ENCODE assay signal across 13 cellular contexts in genomic region chr12:96176575-96176974, GRCh38. TPM values are rescaled to one million over a fixed set of nuclear protein-coding genes. Genes with fewer than 3 reads are reported as not detected.
DNase-seq lines count a peak whose midpoint lies in the region; ATAC-seq and TF ChIP-seq lines count a peak whose summit lies in the region.
"Had no signal": no experiment of that assay in that cellular context is flagged by ENCODE, and none has a peak within 500 bp of the region (broad histone marks: within the 10 kb centered on the region; RNA-seq: fewer than 3 reads in every experiment).

No MANE protein-coding gene starts in this region.

- intact Hi-C loops in natural killer cell (cut with micrococcal nuclease) (no loop called here), PC-3 (cut with micrococcal nuclease) (no loop called here)

- peak overlapping the region; percentile 63 to 82 for H3K27ac Mint-ChIP-seq in natural killer cell treated with Interleukin-12 subunit alpha and Interleukin-12 subunit beta and Interleukin-15 and Interleukin-18, amount 100 ng/mL, for 72 hours
- no peak overlapping the region for H3K27ac Mint-ChIP-seq in natural killer cell
- peak overlapping the region; percentile 88 for H3K27ac Mint-ChIP-seq in activated naive CD8-positive, alpha-beta T cell treated with anti-CD3 and anti-CD28 coated beads for 36 hours
- H3K27ac Mint-ChIP-seq in stimulated activated naive CD8-positive, alpha-beta T cell treated with anti-CD3 and anti-CD28 coated beads, Interleukin-15, amount 100 ng/mL, for 72 hours, result peak overlapping the region; percentile 56 to 61

- BruUV-seq in PC-3 (replicated peaks; lab: Mats Ljungman, UMichigan), result no TSS peak

- H3K27me3 ChIP-seq in PC-3 (ENCODE audit: low read length) (no peaks in the 10 kb centered on the region), BE2C (no peaks in the 10 kb centered on the region)
- H3K27me3 ChIP-seq: spleen, upper lobe of left lung had no signal

- POLR2A ChIA-PET in PC-3 (lab: Charles Lee; ENCODE audit: unreplicated experiment), result no interaction called here

- no peak overlapping the region for H3K4me2 ChIP-seq in PC-3 (ENCODE audit: low read length)

- H3K36me3 ChIP-seq in PC-3 (ENCODE audit: low read depth, low read length) (no peaks in the 10 kb centered on the region), BE2C (no peaks in the 10 kb centered on the region)
- H3K36me3 ChIP-seq: spleen, upper lobe of left lung had no signal

- H3K9ac ChIP-seq in PC-3 (ENCODE audit: low read length), result no peak overlapping the region

- H3K4me1 ChIP-seq in PC-3 (ENCODE audit: insufficient read depth, low read length) (peaks cover 10% of the 10 kb centered on the region; the same call in 1 of the 2 replicates), BE2C (no peaks in the 10 kb centered on the region)

- peak overlapping the region; percentile 62 for H3K27ac ChIP-seq in PC-3 (ENCODE audit: low read length)
- H3K27ac ChIP-seq: HL-60, SK-N-MC, upper lobe of left lung had no signal

- H4K20me1 ChIP-seq in PC-3 (ENCODE audit: low read length), result no peaks in the 10 kb centered on the region

- TF ChIP-seq CTCF in natural killer cell (IDR thresholded peaks at IDR 0.05) (no peak), PC-3 (conservative IDR thresholded peaks at IDR 0.05; ENCODE audit: low read depth, low read length) (no peak), BE2C (IDR thresholded peaks at IDR 0.05; ENCODE audit: low read depth, low read length) (no peak)

- H3F3A ChIP-seq in PC-3 (ENCODE audit: low read length, unreplicated experiment), result no peaks in the 10 kb centered on the region

- no peaks in the 10 kb centered on the region for H3K79me2 ChIP-seq in PC-3 (ENCODE audit: low read length)

- H3K4me1 Mint-ChIP-seq in natural killer cell treated with Interleukin-12 subunit alpha and Interleukin-12 subunit beta and Interleukin-15 and Interleukin-18, amount 100 ng/mL, for 72 hours (ENCODE audit: low read depth in 2 of 2), result peaks cover 8 to 12% of the 10 kb centered on the region in 2 donors
- peaks cover 0 to 6% of the 10 kb centered on the region in 2 donors for H3K4me1 Mint-ChIP-seq in natural killer cell
- H3K4me1 Mint-ChIP-seq in activated naive CD8-positive, alpha-beta T cell treated with anti-CD3 and anti-CD28 coated beads for 36 hours, result peaks cover 20% of the 10 kb centered on the region
- peaks cover 27% of the 10 kb centered on the region for H3K4me1 Mint-ChIP-seq in stimulated activated naive CD8-positive, alpha-beta T cell treated with anti-CD3 and anti-CD28 coated beads, Interleukin-15, amount 100 ng/mL, for 72 hours

- peak overlapping the region; percentile 44 for H3K4me3 Mint-ChIP-seq in natural killer cell treated with Interleukin-12 subunit alpha and Interleukin-12 subunit beta and Interleukin-15 and Interleukin-18, amount 100 ng/mL, for 72 hours
- no peak overlapping the region for H3K4me3 Mint-ChIP-seq in natural killer cell
- no peak overlapping the region for H3K4me3 Mint-ChIP-seq in activated naive CD8-positive, alpha-beta T cell treated with anti-CD3 and anti-CD28 coated beads for 36 hours
- no peak overlapping the region for H3K4me3 Mint-ChIP-seq in stimulated activated naive CD8-positive, alpha-beta T cell treated with anti-CD3 and anti-CD28 coated beads, Interleukin-15, amount 100 ng/mL, for 72 hours

- DNase-seq in natural killer cell treated with Interleukin-12 subunit alpha and Interleukin-12 subunit beta and Interleukin-15 and Interleukin-18, amount 100 ng/mL, for 72 hours (ENCODE audit: low spot score), result no peak
- DNase-seq in natural killer cell (no peak), PC-3 (no peak), BE2C (no peak)
- DNase-seq in activated naive CD8-positive, alpha-beta T cell treated with anti-CD3 and anti-CD28 coated beads for 36 hours, result no peak
- DNase-seq in stimulated activated naive CD8-positive, alpha-beta T cell treated with anti-CD3 and anti-CD28 coated beads, Interleukin-15, amount 100 ng/mL, for 72 hours, result no peak
- DNase-seq: mucosa of descending colon, NCI-H2081 treated with DMSO at 0.1 percent for 48 hours, spleen had no signal

- no peak overlapping the region for H3K4me3 ChIP-seq in PC-3 (ENCODE audit: low read length)
- no peak overlapping the region for H3K4me3 ChIP-seq in BE2C (ENCODE audit: low read depth, low read length)
- H3K4me3 ChIP-seq: mucosa of descending colon, SK-N-MC, spleen, upper lobe of left lung had no signal

- peaks cover 11% of the 10 kb centered on the region for H3K36me3 Mint-ChIP-seq in natural killer cell treated with Interleukin-12 subunit alpha and Interleukin-12 subunit beta and Interleukin-15 and Interleukin-18, amount 100 ng/mL, for 72 hours
- no peaks in the 10 kb centered on the region for H3K36me3 Mint-ChIP-seq in natural killer cell
- H3K36me3 Mint-ChIP-seq in activated naive CD8-positive, alpha-beta T cell treated with anti-CD3 and anti-CD28 coated beads for 36 hours, result peaks cover 12% of the 10 kb centered on the region

- H3K9me3 ChIP-seq in PC-3 (ENCODE audit: low read length), result no peaks in the 10 kb centered on the region
- H3K9me3 ChIP-seq in BE2C, result no peaks in the 10 kb centered on the region

- peaks cover 12 to 15% of the 10 kb centered on the region in 2 donors for H3K27me3 Mint-ChIP-seq in natural killer cell treated with Interleukin-12 subunit alpha and Interleukin-12 subunit beta and Interleukin-15 and Interleukin-18, amount 100 ng/mL, for 72 hours
- H3K27me3 Mint-ChIP-seq in natural killer cell (ENCODE audit: low read depth in 2 of 2), result peaks cover 16 to 18% of the 10 kb centered on the region in 2 donors
- H3K27me3 Mint-ChIP-seq in activated naive CD8-positive, alpha-beta T cell treated with anti-CD3 and anti-CD28 coated beads for 36 hours, result no peaks in the 10 kb centered on the region
- peaks cover 12% of the 10 kb centered on the region for H3K27me3 Mint-ChIP-seq in stimulated activated naive CD8-positive, alpha-beta T cell treated with anti-CD3 and anti-CD28 coated beads, Interleukin-15, amount 100 ng/mL, for 72 hours

- CTCF ChIA-PET in PC-3 (lab: Charles Lee), result no interaction called here

- H3K9me3 Mint-ChIP-seq in natural killer cell treated with Interleukin-12 subunit alpha and Interleukin-12 subunit beta and Interleukin-15 and Interleukin-18, amount 100 ng/mL, for 72 hours, result peaks cover 3% of the 10 kb centered on the region
- H3K9me3 Mint-ChIP-seq in natural killer cell, result no peaks in the 10 kb centered on the region
- peaks cover 20% of the 10 kb centered on the region for H3K9me3 Mint-ChIP-seq in activated naive CD8-positive, alpha-beta T cell treated with anti-CD3 and anti-CD28 coated beads for 36 hours
- H3K9me3 Mint-ChIP-seq in stimulated activated naive CD8-positive, alpha-beta T cell treated with anti-CD3 and anti-CD28 coated beads, Interleukin-15, amount 100 ng/mL, for 72 hours, result peaks cover 20 to 42% of the 10 kb centered on the region in 2 donors

- H3K9me2 ChIP-seq in PC-3 (replicated peaks; ENCODE audit: low read length), result no peaks in the 10 kb centered on the region

- no peak for ATAC-seq in natural killer cell treated with Interleukin-12 subunit alpha and Interleukin-12 subunit beta and Interleukin-15 and Interleukin-18, amount 100 ng/mL, for 72 hours
- ATAC-seq in natural killer cell (no peak), PC-3 (no peak), GM19023 (IDR thresholded peaks at IDR 0.05; ENCODE audit: unreplicated experiment) (no peak)
- no peak for ATAC-seq in stimulated activated naive CD8-positive, alpha-beta T cell treated with anti-CD3 and anti-CD28 coated beads, Interleukin-15, amount 100 ng/mL, for 72 hours
- ATAC-seq: mucosa of descending colon had no signal

- no peak overlapping the region for H2AFZ ChIP-seq in PC-3 (ENCODE audit: low read length)

RNA-seq across cellular contexts. Expression of gene ELK3, which starts 17.6 kb away (rescaled TPM):
- total RNA-seq in natural killer cell treated with Interleukin-12 subunit alpha and Interleukin-12 subunit beta and Interleukin-15 and Interleukin-18, amount 100 ng/mL, for 72 hours, result 10 to 100 TPM; 16.0 to 21.6 TPM
- total RNA-seq in natural killer cell, result 10 to 100 TPM; 17.8 to 28.8 (median 20.9) TPM
- 16.2 and 16.9 TPM in 2 replicates for total RNA-seq in PC-3 (2014; rRNA removed)
- 10 to 100 TPM; 10.9 to 12.6 TPM for total RNA-seq in activated naive CD8-positive, alpha-beta T cell treated with anti-CD3 and anti-CD28 coated beads for 36 hours
- polyA plus RNA-seq in BE2C (2012; ENCODE audit: insufficient read depth, insufficient read length, low read depth), result 26.6 TPM

Comparison
In these comparisons a context has a peak if more than half of its experiments do, and no peak if none do; other contexts are left out.
1. H3K27ac Mint-ChIP-seq: peak in natural killer cell treated with Interleukin-12 subunit alpha and Interleukin-12 subunit beta and Interleukin-15 and Interleukin-18, amount 100 ng/mL, for 72 hours (2 of 2), activated naive CD8-positive, alpha-beta T cell treated with anti-CD3 and anti-CD28 coated beads for 36 hours (single experiment) and stimulated activated naive CD8-positive, alpha-beta T cell treated with anti-CD3 and anti-CD28 coated beads, Interleukin-15, amount 100 ng/mL, for 72 hours (2 of 2); none in natural killer cell (0 of 2).